ENCODE assay signal across 8 cellular contexts in genomic region chr5:179559280-179560252, GRCh38. TPM values are rescaled to one million over a fixed set of nuclear protein-coding genes. Genes with fewer than 3 reads are reported as not detected.
DNase-seq lines count a peak whose midpoint lies in the region; ATAC-seq, FAIRE-seq and TF ChIP-seq lines count a peak whose summit lies in the region.

No MANE protein-coding gene starts in this region.

- H3K4me3 Mint-ChIP-seq in activated naive CD8-positive, alpha-beta T cell treated with anti-CD3 and anti-CD28 coated beads for 36 hours = peak overlapping the region; percentile 81
- peak overlapping the region; percentile 97 for H3K4me3 Mint-ChIP-seq in glutamatergic neuron (ENCODE audit: unreplicated experiment)

- H3K9me3 ChIP-seq in RWPE2 (ENCODE audit: severe bottlenecking) = no peaks in the 10 kb centered on the region

- H3K4me1 ChIP-seq in RWPE2 (ENCODE audit: insufficient read depth, poor library complexity, severe bottlenecking) = peaks cover 10% of the 10 kb centered on the region

- peaks cover 36% of the 10 kb centered on the region for H3K36me3 ChIP-seq in RWPE2 (ENCODE audit: low read depth)

- peaks cover 26% of the 10 kb centered on the region for H3K36me3 Mint-ChIP-seq in activated naive CD8-positive, alpha-beta T cell treated with anti-CD3 and anti-CD28 coated beads for 36 hours
- no peaks in the 10 kb centered on the region for H3K36me3 Mint-ChIP-seq in glutamatergic neuron (ENCODE audit: unreplicated experiment)

- FAIRE-seq in HTR-8/SVneo (lab: Jason Lieb, UNC) = peak; percentile 88

- H3K4me3 ChIP-seq in RWPE2 (ENCODE audit: severe bottlenecking) = peak overlapping the region; percentile 59

- peak overlapping the region; percentile 67 for H3K27ac ChIP-seq in RWPE2 (ENCODE audit: poor library complexity, severe bottlenecking)
- peak overlapping the region; percentile 66 for H3K27ac ChIP-seq in temporal lobe (ENCODE audit: low read depth, low read length)

- H3K27me3 Mint-ChIP-seq in activated naive CD8-positive, alpha-beta T cell treated with anti-CD3 and anti-CD28 coated beads for 36 hours = no peaks in the 10 kb centered on the region
- peaks cover 3% of the 10 kb centered on the region for H3K27me3 Mint-ChIP-seq in glutamatergic neuron (ENCODE audit: unreplicated experiment)

- no peaks in the 10 kb centered on the region for H3K27me3 ChIP-seq in RWPE2 (ENCODE audit: insufficient read depth, poor library complexity, severe bottlenecking)

- H3K4me1 Mint-ChIP-seq in activated naive CD8-positive, alpha-beta T cell treated with anti-CD3 and anti-CD28 coated beads for 36 hours = peaks cover 10% of the 10 kb centered on the region
- H3K4me1 Mint-ChIP-seq in glutamatergic neuron (ENCODE audit: low read depth, unreplicated experiment) = no peaks in the 10 kb centered on the region

- peaks cover 1% of the 10 kb centered on the region for H3K9me3 Mint-ChIP-seq in activated naive CD8-positive, alpha-beta T cell treated with anti-CD3 and anti-CD28 coated beads for 36 hours
- peaks cover 1% of the 10 kb centered on the region for H3K9me3 Mint-ChIP-seq in glutamatergic neuron (ENCODE audit: unreplicated experiment)

- ATAC-seq in GM21367 (IDR thresholded peaks at IDR 0.05; ENCODE audit: unreplicated experiment) (peak; percentile 96), RWPE2 (ENCODE audit: low read depth) (peak; percentile 99), omental fat pad (ENCODE audit: low FRiP score) (peak; percentile 100)

- TF ChIP-seq CTCF in RWPE2 (IDR thresholded peaks at IDR 0.05; ENCODE audit: poor library complexity, severe bottlenecking) (no peak), glutamatergic neuron (IDR thresholded peaks at IDR 0.05; ENCODE audit: partially characterized antibody, unreplicated experiment) (no peak), omental fat pad (IDR thresholded peaks at IDR 0.05) (no peak)

- peak; percentile 93 for DNase-seq in COLO668 (lab: John Stamatoyannopoulos, UW; ENCODE audit: unreplicated experiment)
- DNase-seq in HTR-8/SVneo (ENCODE audit: insufficient read length, low spot score) = peak; percentile 99
- peak; percentile 100 for DNase-seq in RWPE2 (ENCODE audit: low spot score)
- peak; percentile 89 for DNase-seq in activated naive CD8-positive, alpha-beta T cell treated with anti-CD3 and anti-CD28 coated beads for 36 hours
- DNase-seq in glutamatergic neuron = peak; percentile 95
- peak; percentile 87 for DNase-seq in omental fat pad (ENCODE audit: low spot score)

- peak overlapping the region; percentile 75 for H3K27ac Mint-ChIP-seq in activated naive CD8-positive, alpha-beta T cell treated with anti-CD3 and anti-CD28 coated beads for 36 hours
- peak overlapping the region; percentile 96 for H3K27ac Mint-ChIP-seq in glutamatergic neuron (ENCODE audit: unreplicated experiment)

RNA-seq across cellular contexts. Expression of gene RUFY1, which starts 9.2 kb away (rescaled TPM):
- 10 to 100 TPM; 31.1 to 31.8 TPM for total RNA-seq in activated naive CD8-positive, alpha-beta T cell treated with anti-CD3 and anti-CD28 coated beads for 36 hours
- total RNA-seq in glutamatergic neuron (ENCODE audit: unreplicated experiment) (30.4 TPM), omental fat pad (10 to 100 TPM; 39.7 to 62.2 (median 47.9) TPM), temporal lobe (20.2 TPM)

Comparison
In these comparisons a context has a peak if more than half of its experiments do, and no peak if none do; other contexts are left out.
1. Peak in every context shown above with its lines: DNase-seq, ATAC-seq, H3K4me3 ChIP-seq and H3K27ac ChIP-seq.